ENCODE assay signal across 10 cellular contexts in genomic region chr12:102043928-102044327, GRCh38. TPM values are rescaled to one million over a fixed set of nuclear protein-coding genes. Genes with fewer than 3 reads are reported as not detected.
A peak's percentile ranks its signal among the peaks of the same experiment; 100 is the strongest.
DNase-seq lines count a peak whose midpoint lies in the region; ATAC-seq, FAIRE-seq and TF ChIP-seq lines count a peak whose summit lies in the region.
"Had no signal": no experiment of that assay in that cellular context is flagged by ENCODE, and none has a peak within 500 bp of the region (broad histone marks: within the 10 kb centered on the region; RNA-seq: fewer than 3 reads in every experiment).

No MANE protein-coding gene starts in this region.

- peaks cover 0 to 6% of the 10 kb centered on the region in 2 donors for H3K4me1 Mint-ChIP-seq in immature natural killer cell

- 64% methylated on average over 1 of the region's 1 CpG for WGBS in A549 (ENCODE audit: missing lambda C conversion rate)

- H3K4me1 ChIP-seq in A549 = no peaks in the 10 kb centered on the region
- no peaks in the 10 kb centered on the region for H3K4me1 ChIP-seq in effector memory CD4-positive, alpha-beta T cell (ENCODE audit: control insufficient read depth, insufficient read depth, low read length, poor library complexity, severe bottlenecking)
- H3K4me1 ChIP-seq: left ventricle myocardium inferior had no signal

- ATAC-seq in A549 (no peak), GM18520 (IDR thresholded peaks at IDR 0.05; ENCODE audit: unreplicated experiment) (peak; percentile 74), GM21723 (IDR thresholded peaks at IDR 0.05; ENCODE audit: unreplicated experiment) (peak; percentile 97), HG03439 (IDR thresholded peaks at IDR 0.05; ENCODE audit: unreplicated experiment) (peak; percentile 81)

- no peak overlapping the region for H3K4me3 ChIP-seq in A549
- no peak overlapping the region for H3K4me3 ChIP-seq in effector memory CD4-positive, alpha-beta T cell (ENCODE audit: insufficient read depth, low read depth, low read length, poor library complexity, severe bottlenecking)
- H3K4me3 ChIP-seq: left ventricle myocardium inferior had no signal

- H3K9me3 ChIP-seq in A549 = no peaks in the 10 kb centered on the region
- no peaks in the 10 kb centered on the region for H3K9me3 ChIP-seq in effector memory CD4-positive, alpha-beta T cell (ENCODE audit: control insufficient read depth, low read length)
- H3K9me3 ChIP-seq: left ventricle myocardium inferior had no signal

- POLR2A ChIA-PET in A549 (lab: Yijun Ruan, JAX) = no interaction called here

- TF ChIP-seq EP300 in A549 (IDR thresholded peaks at IDR 0.05) = no peak

- TF ChIP-seq POLR2A in A549 (IDR thresholded peaks at IDR 0.05; ENCODE audit: low read length) = no peak

- TF ChIP-seq RAD21 in A549 (conservative IDR thresholded peaks at IDR 0.05 in 1 of 2, IDR thresholded peaks at IDR 0.05 in 1 of 2) = no peak

- no peak overlapping the region for H3K4me2 ChIP-seq in A549

- peak; percentile 78 for FAIRE-seq in A549 (lab: Jason Lieb, UNC)

- peaks cover 8 to 19% (median 11%) of the 10 kb centered on the region in 3 donors for H3K36me3 Mint-ChIP-seq in immature natural killer cell

- no peaks in the 10 kb centered on the region for H3K27me3 ChIP-seq in effector memory CD4-positive, alpha-beta T cell (replicated peaks; ENCODE audit: control insufficient read depth, insufficient read depth, low read length, poor library complexity, severe bottlenecking)

- H3K36me3 ChIP-seq in effector memory CD4-positive, alpha-beta T cell (ENCODE audit: control insufficient read depth, insufficient read depth, low read length) = peaks cover 19% of the 10 kb centered on the region

- H3K27ac ChIP-seq in A549 = no peak overlapping the region
- H3K27ac ChIP-seq in effector memory CD4-positive, alpha-beta T cell (ENCODE audit: insufficient read depth, low read length, poor library complexity, severe bottlenecking) = no peak overlapping the region
- H3K27ac ChIP-seq: left ventricle myocardium inferior had no signal

- H3K27ac Mint-ChIP-seq in immature natural killer cell = peak overlapping the region in 1 of 6 donors; percentile 24

- no peaks in the 10 kb centered on the region for H3K9me3 Mint-ChIP-seq in immature natural killer cell

- CTCF ChIA-PET in A549 (lab: Yijun Ruan, JAX) = interaction anchor here (0.6 kb wide), 1 partner anchor 724 kb away, joined by 3 read pairs; no protein-coding TSS in a partner anchor

- H3K27me3 Mint-ChIP-seq in immature natural killer cell (ENCODE audit: low read depth in 3 of 3) = no peaks in the 10 kb centered on the region

- H3K4me3 Mint-ChIP-seq in immature natural killer cell = no peak overlapping the region

- no peak for DNase-seq in A549 (ENCODE audit: low read depth in 1 of 2, low spot score in 1 of 2)
- no peak for DNase-seq in germinal center (ENCODE audit: low spot score)
- no peak for DNase-seq in immature natural killer cell
- DNase-seq in NCI-H1417 treated with DMSO at 0.1 percent for 48 hours (lab: John Stamatoyannopoulos, UW) = no peak
- DNase-seq in effector memory CD4-positive, alpha-beta T cell = no peak
- DNase-seq: IMR-90, left ventricle myocardium inferior had no signal

- no peak for TF ChIP-seq CTCF in A549 (IDR thresholded peaks at IDR 0.05)

TF ChIP-seq in A549, 52 proteins besides CTCF, POLR2A, EP300 and RAD21:
- TF ChIP-seq NPAS2 (CRISPR knock-in tag; IDR thresholded peaks at IDR 0.05; ENCODE audit: borderline replicate concordance) = no peak
- no peak for TF ChIP-seq POLR2AphosphoS2 (conservative IDR thresholded peaks at IDR 0.05; ENCODE audit: low read length)
- no peak for TF ChIP-seq RFX5 (IDR thresholded peaks at IDR 0.05)
- TF ChIP-seq TP53 (CRISPR knock-in tag; IDR thresholded peaks at IDR 0.05) = no peak
- TF ChIP-seq HOXB5 (CRISPR knock-in tag; IDR thresholded peaks at IDR 0.05) = no peak
- TF ChIP-seq HOXA7 (CRISPR knock-in tag; IDR thresholded peaks at IDR 0.05) = no peak
- no peak for TF ChIP-seq NFE2L2 (conservative IDR thresholded peaks at IDR 0.05; ENCODE audit: low read length)
- TF ChIP-seq JUNB (IDR thresholded peaks at IDR 0.05) = no peak
- no peak for TF ChIP-seq SMC3 (IDR thresholded peaks at IDR 0.05)
- TF ChIP-seq, protein P1, sequence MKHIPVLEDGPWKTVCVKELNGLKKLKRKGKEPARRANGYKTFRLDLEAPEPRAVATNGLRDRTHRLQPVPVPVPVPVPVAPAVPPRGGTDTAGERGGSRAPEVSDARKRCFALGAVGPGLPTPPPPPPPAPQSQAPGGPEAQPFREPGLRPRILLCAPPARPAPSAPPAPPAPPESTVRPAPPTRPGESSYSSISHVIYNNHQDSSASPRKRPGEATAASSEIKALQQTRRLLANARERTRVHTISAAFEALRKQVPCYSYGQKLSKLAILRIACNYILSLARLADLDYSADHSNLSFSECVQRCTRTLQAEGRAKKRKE (CRISPR knock-in tag; IDR thresholded peaks at IDR 0.05; ENCODE audit: low read depth) = no peak
- TF ChIP-seq SREBF2 (IDR thresholded peaks at IDR 0.05) = no peak
TF ChIP-seq in A549: peak in this region for 0.

RNA-seq across cellular contexts. Expression of gene WASHC3, which starts 17.9 kb away (rescaled TPM):
- polyA plus RNA-seq in A549 (2011; rRNA removed) = 54.9 and 63.3 TPM in 2 replicates
- 22.5 and 22.8 TPM in 2 replicates for polyA plus RNA-seq in A549 (2012; cell fraction: cytosol; rRNA removed)
- polyA plus RNA-seq in A549 (2012; cell fraction: nucleus; rRNA removed) = 5.9 and 6.5 TPM in 2 replicates
- polyA plus RNA-seq in A549 (2017; fragmentation: RNase III; extraction: RNeasy Plus Mini Kit Qiagen cat#74134 plus additional on column Dnase treatment) = 36.2 to 39.1 TPM (median 38.1 TPM) in 3 replicates
- polyA minus RNA-seq in A549 (2011; rRNA and poly(A)+ RNA removed) = 14.5 and 18.1 TPM in 2 replicates
- 10 to 100 TPM; 63.4 to 94.3 (median 85.8) TPM for polyA plus RNA-seq in immature natural killer cell

Comparison
In these comparisons a context has a peak if more than half of its experiments do, and no peak if none do; other contexts are left out.
1. ATAC-seq: peak in GM18520 (single experiment), GM21723 (single experiment) and HG03439 (single experiment); none in A549 (0 of 2).